In genomic region chr5:157987259-157987658, GRCh38 we compare ENCODE assay signal across 7 cellular contexts.
"Had no signal": no experiment of that assay in that cellular context is flagged by ENCODE, and none has a peak within 500 bp of the region (broad histone marks: within the 10 kb centered on the region; RNA-seq: fewer than 3 reads in every experiment).

No MANE protein-coding gene starts in this region.

- H3K9me3 ChIP-seq: HAP-1 had no signal

- H3K4me1 ChIP-seq: HAP-1 had no signal

- H3K27ac ChIP-seq: GM23248 had no signal

- H3K9ac ChIP-seq: GM23248 had no signal

- H3K4me3 ChIP-seq: GM23248, HAP-1 had no signal

- ATAC-seq: HCT116 had no signal

- H2AFZ ChIP-seq: GM23248 had no signal

- DNase-seq: GM23248, GOT3, H7, HFFc6, IMR-90 had no signal

- H3K36me3 ChIP-seq: HAP-1 had no signal

- H3K4me3 Mint-ChIP-seq: HFFc6 had no signal

- H3K27ac Mint-ChIP-seq: HFFc6 had no signal
